ENCODE assay signal across 1 cellular context in genomic region chr4:1708581-1708980, GRCh38.
TF ChIP-seq lines count a peak whose summit lies in the region.

No MANE protein-coding gene starts in this region.

TF ChIP-seq in IMR-90, 13 proteins besides CTCF, POLR2A, EP300 and RAD21 (continued from another document):
- no peak for TF ChIP-seq USF2 (IDR thresholded peaks at IDR 0.05; ENCODE audit: low read depth, low read length)
- no peak for TF ChIP-seq MXI1 (IDR thresholded peaks at IDR 0.05; ENCODE audit: borderline replicate concordance, low read depth, low read length)
- TF ChIP-seq ELK1 (IDR thresholded peaks at IDR 0.05; ENCODE audit: borderline replicate concordance, low read depth, low read length), result no peak
- no peak for TF ChIP-seq NFE2L2 (IDR thresholded peaks at IDR 0.05; ENCODE audit: low read depth, low read length)
- no peak for TF ChIP-seq FOS (IDR thresholded peaks at IDR 0.05; ENCODE audit: low read depth, low read length)
- TF ChIP-seq RCOR1 (IDR thresholded peaks at IDR 0.05; ENCODE audit: insufficient replicate concordance, low read length), result no peak
- no peak for TF ChIP-seq RFX5 (IDR thresholded peaks at IDR 0.05; ENCODE audit: low read depth, low read length)
- TF ChIP-seq BHLHE40 (IDR thresholded peaks at IDR 0.05; ENCODE audit: low read depth, low read length), result no peak
- no peak for TF ChIP-seq SMC3 (IDR thresholded peaks at IDR 0.05; ENCODE audit: low read depth, low read length)
